1 cellular context compared by ENCODE assay signal in genomic region chr22:42273855-42274451, GRCh38.
TF ChIP-seq lines count a peak whose summit lies in the region.

No MANE protein-coding gene starts in this region.

TF ChIP-seq in WTC11, 78 proteins besides CTCF, POLR2A, EP300 and RAD21 (continued from another document):
- TF ChIP-seq E2F1 (CRISPR knock-in tag; IDR thresholded peaks at IDR 0.05) (no peak), GTF2I (CRISPR knock-in tag; conservative IDR thresholded peaks at IDR 0.05) (no peak), GABPB1 (CRISPR knock-in tag; IDR thresholded peaks at IDR 0.05) (no peak), NR1H2 (CRISPR knock-in tag; IDR thresholded peaks at IDR 0.05) (no peak), HMGA2 (CRISPR knock-in tag; IDR thresholded peaks at IDR 0.05) (no peak)
